8 cellular contexts compared by ENCODE assay signal in the genomic region with DNA sequence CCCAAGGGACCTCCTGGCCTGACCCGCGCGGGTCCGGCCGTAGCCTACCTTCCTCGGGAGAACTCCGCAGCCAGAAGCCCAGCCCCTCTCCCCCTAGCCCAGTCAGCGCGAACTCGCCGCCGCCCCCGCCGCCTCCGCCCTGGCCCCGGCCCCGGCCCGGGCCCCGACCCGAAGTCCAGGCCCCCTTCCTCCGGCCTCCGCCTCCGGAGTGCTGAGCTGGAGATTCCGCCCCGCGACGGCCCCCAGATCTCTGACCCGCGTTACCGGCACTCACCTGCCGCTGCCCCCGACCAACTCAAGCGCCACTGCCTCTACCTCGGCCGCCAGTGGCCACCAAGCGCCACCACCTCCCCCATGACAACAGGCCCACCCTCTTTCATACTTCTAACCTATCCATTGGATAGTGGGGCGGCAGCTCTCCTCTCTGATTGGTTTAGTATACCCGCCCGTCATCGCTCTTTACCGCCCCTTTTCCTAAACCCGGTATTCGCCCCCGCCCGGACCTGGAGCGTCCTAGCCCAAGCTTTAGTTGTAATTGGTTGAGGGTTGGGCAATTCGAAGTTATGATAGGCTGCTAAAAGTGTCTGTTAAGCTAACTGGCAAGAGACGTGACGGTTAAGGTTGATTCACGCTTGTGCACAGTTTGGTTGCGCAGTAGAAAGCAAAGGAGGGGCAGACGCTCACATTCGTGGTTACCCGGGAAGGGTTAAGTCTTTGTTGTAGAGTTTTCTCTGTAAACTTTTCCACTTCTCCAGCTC. TPM values are rescaled to one million over a fixed set of nuclear protein-coding genes. Genes with fewer than 3 reads are reported as not detected.
DNase-seq lines count a peak whose midpoint lies in the region; ATAC-seq and TF ChIP-seq lines count a peak whose summit lies in the region.

A gene (minus strand): TSS at position 328 of the 758 bp plus-strand sequence. CDS start 102,795 bp downstream, outside the sequence.

- H3K36me3 ChIP-seq in BLaER1 (no peaks in the 10 kb centered on the region), colonic mucosa (no peaks in the 10 kb centered on the region)

- H3K4me1 Mint-ChIP-seq in activated CD4-positive, alpha-beta T cell treated with anti-CD3 and anti-CD28 coated beads, Interleukin-2, amount 10 ng/mL, durations not matched to agents 24 days and 14 days, result peaks cover 47% of the 10 kb centered on the region

- peak within 1 kb of the TSS; percentile 98 for H3K27ac Mint-ChIP-seq in activated CD4-positive, alpha-beta T cell treated with anti-CD3 and anti-CD28 coated beads, Interleukin-2, amount 10 ng/mL, durations not matched to agents 24 days and 14 days

- no peak for TF ChIP-seq CTCF in colonic mucosa (IDR thresholded peaks at IDR 0.05)

- intact Hi-C loops in activated CD4-positive, alpha-beta T cell treated with anti-CD3 and anti-CD28 coated beads, Interleukin-2, amount 10 ng/mL, durations not matched to agents 24 days and 14 days (cut with micrococcal nuclease), result loop anchor here (1.0 to 2.0 kb wide), 3 partner anchors 9 to 322 kb away; a partner anchor contains a TSS
- intact Hi-C loops in colonic mucosa (cut with DNase I), result no loop called here

- ATAC-seq in GM19324 (IDR thresholded peaks at IDR 0.05; ENCODE audit: low FRiP score, unreplicated experiment), result peak; percentile 95
- peak; percentile 62 for ATAC-seq in HG03469 (IDR thresholded peaks at IDR 0.05; ENCODE audit: unreplicated experiment)

- no peaks in the 10 kb centered on the region for H3K9me3 Mint-ChIP-seq in activated CD4-positive, alpha-beta T cell treated with anti-CD3 and anti-CD28 coated beads, Interleukin-2, amount 10 ng/mL, durations not matched to agents 24 days and 14 days

- peak; percentile 99 for DNase-seq in NCI-H526 treated with DMSO at 0.1 percent for 48 hours (lab: John Stamatoyannopoulos, UW)
- peak; percentile 99 for DNase-seq in activated CD4-positive, alpha-beta T cell treated with anti-CD3 and anti-CD28 coated beads, Interleukin-2, amount 10 ng/mL, durations not matched to agents 24 days and 14 days
- DNase-seq in colonic mucosa, result peak; percentile 99
- peak; percentile 87 to 95 for DNase-seq in stimulated activated CD4-positive, alpha-beta T cell treated with anti-CD3 and anti-CD28 coated beads, Interleukin-1b, Interleukin-23, amount 100 ng/mL, for 4 hours (ENCODE audit: low read depth in 2 of 2)

- H3K27ac ChIP-seq in BLaER1, result peak within 1 kb of the TSS; percentile 84
- peak within 1 kb of the TSS; percentile 88 for H3K27ac ChIP-seq in colonic mucosa
- H3K27ac ChIP-seq in layer of hippocampus (ENCODE audit: low read depth, low read length), result peak within 1 kb of the TSS; percentile 82

- peaks cover 8% of the 10 kb centered on the region for H3K36me3 Mint-ChIP-seq in activated CD4-positive, alpha-beta T cell treated with anti-CD3 and anti-CD28 coated beads, Interleukin-2, amount 10 ng/mL, durations not matched to agents 24 days and 14 days (ENCODE audit: low read depth)

- H3K9ac ChIP-seq in BLaER1 (peak within 1 kb of the TSS; percentile 92), colonic mucosa (ENCODE audit: low read depth in 2 of 2, low read length in 2 of 2) (peak within 1 kb of the TSS; percentile 86 to 98)

- H3K4me3 Mint-ChIP-seq in activated CD4-positive, alpha-beta T cell treated with anti-CD3 and anti-CD28 coated beads, Interleukin-2, amount 10 ng/mL, durations not matched to agents 24 days and 14 days, result peak within 1 kb of the TSS; percentile 98

- H3K9me3 ChIP-seq in BLaER1 (no peaks in the 10 kb centered on the region), colonic mucosa (no peaks in the 10 kb centered on the region)

- no peaks in the 10 kb centered on the region for H3K27me3 ChIP-seq in BLaER1
- H3K27me3 ChIP-seq in colonic mucosa, result no peaks in the 10 kb centered on the region
- no peaks in the 10 kb centered on the region for H3K27me3 ChIP-seq in layer of hippocampus (ENCODE audit: control insufficient read depth, insufficient read depth, low read length)

- peaks cover 43% of the 10 kb centered on the region for H4K20me1 ChIP-seq in BLaER1

- peak within 1 kb of the TSS; percentile 92 for H3K4me2 ChIP-seq in BLaER1

- H3K4me1 ChIP-seq in BLaER1 (peaks cover 40% of the 10 kb centered on the region), colonic mucosa (peaks cover 10% of the 10 kb centered on the region)

- H3K4me3 ChIP-seq in BLaER1, result peak within 1 kb of the TSS; percentile 98
- peak within 1 kb of the TSS; percentile 89 for H3K4me3 ChIP-seq in colonic mucosa

- H3K27me3 Mint-ChIP-seq in activated CD4-positive, alpha-beta T cell treated with anti-CD3 and anti-CD28 coated beads, Interleukin-2, amount 10 ng/mL, durations not matched to agents 24 days and 14 days, result no peaks in the 10 kb centered on the region

RNA-seq across cellular contexts. Expression of the gene that starts here (rescaled TPM):
- total RNA-seq in activated CD4-positive, alpha-beta T cell treated with anti-CD3 and anti-CD28 coated beads, Interleukin-2, amount 10 ng/mL, durations not matched to agents 24 days and 14 days, result 48.1 and 54.8 TPM in 2 replicates
- total RNA-seq in colonic mucosa, result 100 to 1,000 TPM in 1 of 2 donors, 10 to 100 TPM in 1; 83.1 to 116 TPM

Comparison
In these comparisons a context has a peak if more than half of its experiments do, and no peak if none do; other contexts are left out.
1. Peak in every context shown above with its lines: DNase-seq, ATAC-seq, H3K4me3 ChIP-seq and H3K27ac ChIP-seq.